ENCODE assay signal across 8 cellular contexts in genomic region chr14:100065942-100066574, GRCh38. TPM values are rescaled to one million over a fixed set of nuclear protein-coding genes. Genes with fewer than 3 reads are reported as not detected.
DNase-seq lines count a peak whose midpoint lies in the region; ATAC-seq and TF ChIP-seq lines count a peak whose summit lies in the region.

No MANE protein-coding gene starts in this region.

- H3K4me1 ChIP-seq in esophagus squamous epithelium (peaks cover 15 to 54% (median 18%) of the 10 kb centered on the region in 3 donors), mesendoderm (ENCODE audit: control insufficient read depth, low read depth, low read length) (peaks cover 13% of the 10 kb centered on the region)

- no peak overlapping the region for H3K9ac ChIP-seq in mesendoderm (ENCODE audit: low read length)

- no peak overlapping the region for H2BK15ac ChIP-seq in mesendoderm (replicated peaks; ENCODE audit: low read depth)

- intact Hi-C loops in esophagus squamous epithelium (cut with DNase I) = no loop called here

- H3K79me1 ChIP-seq in mesendoderm (ENCODE audit: low read length) = peaks cover 3% of the 10 kb centered on the region

- H2BK120ac ChIP-seq in mesendoderm (ENCODE audit: low read depth, low read length) = no peak overlapping the region

- no peak overlapping the region for H3K4ac ChIP-seq in mesendoderm (ENCODE audit: low read depth, low read length)

- H3K18ac ChIP-seq in mesendoderm (ENCODE audit: low read length) = no peak overlapping the region

- no peak overlapping the region for H2BK5ac ChIP-seq in mesendoderm (ENCODE audit: low read length)

- no peak for TF ChIP-seq CTCF in esophagus squamous epithelium (IDR thresholded peaks at IDR 0.05)

- no peak overlapping the region for H3K23ac ChIP-seq in mesendoderm (ENCODE audit: low read length)

- H3K56ac ChIP-seq in mesendoderm (ENCODE audit: low read length) = no peak overlapping the region

- H3K4me2 ChIP-seq in mesendoderm (ENCODE audit: low read length) = no peak overlapping the region

- H3K36me3 ChIP-seq in esophagus squamous epithelium = no peaks in the 10 kb centered on the region
- no peaks in the 10 kb centered on the region for H3K36me3 ChIP-seq in mesendoderm (ENCODE audit: control insufficient read depth, insufficient read depth, low read length)

- H3K27ac ChIP-seq in esophagus squamous epithelium = peak overlapping the region; percentile 66 to 90 (median 74)
- H3K27ac ChIP-seq in mesendoderm (ENCODE audit: low read depth, low read length) = no peak overlapping the region

- H3K27me3 ChIP-seq in esophagus squamous epithelium (no peaks in the 10 kb centered on the region), mesendoderm (ENCODE audit: insufficient read depth, low read length, poor library complexity) (no peaks in the 10 kb centered on the region)

- no peak overlapping the region for H4K8ac ChIP-seq in mesendoderm (ENCODE audit: low read depth, low read length)

- DNase-seq in activated CD4-positive, alpha-beta T cell treated with anti-CD3 and anti-CD28 coated beads for 1 hour = peak; percentile 63
- DNase-seq in esophagus squamous epithelium (lab: John Stamatoyannopoulos, UW) (no peak), NCI-H2107 (lab: John Stamatoyannopoulos, UW) (no peak), mesendoderm (no peak), NCI-H1436 treated with DMSO at 0.1 percent for 48 hours (lab: John Stamatoyannopoulos, UW) (no peak)
- peak; percentile 73 for DNase-seq in stimulated activated CD8-positive, alpha-beta memory T cell treated with anti-CD3 and anti-CD28 coated beads, Interleukin-15, amount 100 ng/mL, for 48 hours (ENCODE audit: low read depth in 2 of 2)

- TF ChIP-seq POLR2A in esophagus squamous epithelium (IDR thresholded peaks at IDR 0.05) = peak in 1 of 4 donors; percentile 14

- H2AK5ac ChIP-seq in mesendoderm (ENCODE audit: low read length) = no peak overlapping the region

- ATAC-seq in GM18520 (IDR thresholded peaks at IDR 0.05; ENCODE audit: unreplicated experiment) = peak; percentile 25
- ATAC-seq in HG03095 (IDR thresholded peaks at IDR 0.05; ENCODE audit: unreplicated experiment) = peak; percentile 32

- H3K4me3 ChIP-seq in esophagus squamous epithelium = peak overlapping the region in 2 of 4 donors; percentile 17 to 44
- no peak overlapping the region for H3K4me3 ChIP-seq in mesendoderm (ENCODE audit: low read length)

- 62 to 70% methylated on average over 10 of the region's 10 CpGs for WGBS in esophagus squamous epithelium, 2 donors
- no CpG with 5 or more reads among the region's 10 CpGs for WGBS in mesendoderm (ENCODE audit: extremely low coverage, insufficient coverage, low lambda C conversion rate)

- H4K5ac ChIP-seq in mesendoderm (ENCODE audit: low read length) = no peak overlapping the region

- H3K9me3 ChIP-seq in esophagus squamous epithelium = no peaks in the 10 kb centered on the region

- no peaks in the 10 kb centered on the region for H3K79me2 ChIP-seq in mesendoderm (ENCODE audit: control insufficient read depth, insufficient read depth, low read length)

RNA-seq across cellular contexts. Expression of gene EVL, which starts 0.8 kb away (rescaled TPM):
- 10 to 100 TPM; 20.0 to 61.2 (median 25.8) TPM for total RNA-seq in esophagus squamous epithelium
- 25.6 TPM for polyA plus RNA-seq in mesendoderm (2013, experiment 1 of 2)
- 26.2 TPM for polyA plus RNA-seq in mesendoderm (2013, experiment 2 of 2)

Comparison
In these comparisons a context has a peak if more than half of its experiments do, and no peak if none do; other contexts are left out.
1. DNase-seq: peak in activated CD4-positive, alpha-beta T cell treated with anti-CD3 and anti-CD28 coated beads for 1 hour (single experiment) and stimulated activated CD8-positive, alpha-beta memory T cell treated with anti-CD3 and anti-CD28 coated beads, Interleukin-15, amount 100 ng/mL, for 48 hours (2 of 2); none in esophagus squamous epithelium (single experiment), NCI-H2107 (single experiment), mesendoderm (single experiment) and NCI-H1436 treated with DMSO at 0.1 percent for 48 hours (single experiment).